10 cellular contexts compared by ENCODE assay signal in the genomic region with DNA sequence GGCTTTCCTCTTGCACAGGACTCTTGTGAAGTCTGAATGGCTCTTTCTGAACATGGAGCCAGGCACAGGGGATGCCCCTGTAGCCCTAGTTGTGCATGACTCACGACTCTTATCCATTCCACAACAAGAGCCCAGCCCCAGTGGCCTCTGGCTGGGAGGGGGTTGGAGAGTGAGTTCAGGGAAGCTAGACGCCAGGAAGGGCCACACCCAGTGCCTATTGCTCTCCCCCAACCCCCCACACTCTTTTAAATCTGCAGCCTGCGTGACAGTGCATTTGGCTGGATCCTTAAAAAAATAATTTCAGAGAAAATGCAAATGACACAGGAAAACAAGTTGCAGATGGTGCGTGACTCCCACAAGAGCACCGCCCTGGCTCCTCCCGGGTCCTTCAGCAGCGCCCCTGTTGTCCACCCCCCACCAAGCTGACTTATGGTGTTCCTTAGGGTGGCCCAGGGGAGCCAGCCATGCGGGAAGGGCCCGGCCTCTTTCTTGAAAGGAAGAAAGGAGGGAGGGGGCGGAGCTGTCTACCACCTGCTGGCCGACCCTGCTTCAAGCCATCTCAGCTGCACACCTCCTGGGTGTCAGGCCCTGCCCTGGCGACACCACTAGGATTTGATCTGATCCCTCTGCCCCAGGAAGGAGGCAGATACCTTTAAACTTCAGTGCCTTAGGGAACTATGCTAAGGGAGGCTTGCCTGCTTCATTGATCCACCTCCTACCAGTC.
A peak's percentile ranks its signal among the peaks of the same experiment; 100 is the strongest.
DNase-seq lines count a peak whose midpoint lies in the region; ATAC-seq and TF ChIP-seq lines count a peak whose summit lies in the region.
"Had no signal": no experiment of that assay in that cellular context is flagged by ENCODE, and none has a peak within 500 bp of the region (broad histone marks: within the 10 kb centered on the region; RNA-seq: fewer than 3 reads in every experiment).

No MANE protein-coding gene starts in this region.

- no peak for TF ChIP-seq POLR2A in esophagus squamous epithelium (IDR thresholded peaks at IDR 0.05)

- intact Hi-C loops in esophagus squamous epithelium (cut with DNase I), result no loop called here
- intact Hi-C loops in activated CD4-positive, alpha-beta memory T cell treated with anti-CD3 and anti-CD28 coated beads for 36 hours (cut with micrococcal nuclease), result no loop called here

- no peak for TF ChIP-seq CTCF in esophagus squamous epithelium (IDR thresholded peaks at IDR 0.05)
- TF ChIP-seq CTCF in omental fat pad (IDR thresholded peaks at IDR 0.05), result no peak

- no peaks in the 10 kb centered on the region for H3K9me3 Mint-ChIP-seq in activated CD4-positive, alpha-beta memory T cell treated with anti-CD3 and anti-CD28 coated beads for 36 hours

- WGBS in esophagus squamous epithelium, 2 donors, result 10 to 17% methylated on average over 6 to 10 of the region's 12 CpGs

- POLR2A ChIA-PET in activated CD4-positive, alpha-beta memory T cell treated with anti-CD3 and anti-CD28 coated beads for 36 hours (lab: Charles Lee), result no interaction called here

- peak overlapping the region in 1 of 4 donors; percentile 23 for H3K4me3 ChIP-seq in esophagus squamous epithelium
- H3K4me3 ChIP-seq: cardiac muscle cell had no signal

- H3K4me1 ChIP-seq in esophagus squamous epithelium, result peaks cover 12 to 35% (median 23%) of the 10 kb centered on the region in 3 donors

- ATAC-seq in omental fat pad (ENCODE audit: low FRiP score) (peak; percentile 84), GM21360 (IDR thresholded peaks at IDR 0.05; ENCODE audit: unreplicated experiment) (no peak), GM19397 (IDR thresholded peaks at IDR 0.05; ENCODE audit: unreplicated experiment) (no peak)

- H3K27ac Mint-ChIP-seq in activated CD4-positive, alpha-beta memory T cell treated with anti-CD3 and anti-CD28 coated beads for 36 hours, result no peak overlapping the region

- H3K36me3 ChIP-seq in esophagus squamous epithelium, result no peaks in the 10 kb centered on the region
- H3K36me3 ChIP-seq: cardiac muscle cell had no signal

- H3K4me1 Mint-ChIP-seq in activated CD4-positive, alpha-beta memory T cell treated with anti-CD3 and anti-CD28 coated beads for 36 hours (ENCODE audit: low read depth), result no peaks in the 10 kb centered on the region

- peaks cover 12% of the 10 kb centered on the region for H3K27me3 Mint-ChIP-seq in activated CD4-positive, alpha-beta memory T cell treated with anti-CD3 and anti-CD28 coated beads for 36 hours

- no peaks in the 10 kb centered on the region for H3K27me3 ChIP-seq in esophagus squamous epithelium
- H3K27me3 ChIP-seq: cardiac muscle cell had no signal

- DNase-seq in CD1c-positive myeloid dendritic cell (ENCODE audit: extremely low spot score) (peak; percentile 46), NOMO-1 (lab: John Stamatoyannopoulos, UW; ENCODE audit: unreplicated experiment in 2 of 2) (peak; percentile 63 to 67), esophagus squamous epithelium (lab: John Stamatoyannopoulos, UW) (peak; percentile 26), omental fat pad (ENCODE audit: low spot score) (no peak), SKM-1 treated with dmso at 0.1 percent for 144 hours (lab: John Stamatoyannopoulos, UW; ENCODE audit: unreplicated experiment) (no peak)
- DNase-seq in activated CD4-positive, alpha-beta memory T cell treated with anti-CD3 and anti-CD28 coated beads for 36 hours, result no peak
- DNase-seq: NCI-H1436 treated with DMSO at 0.1 percent for 48 hours had no signal

- H3K9me3 ChIP-seq in esophagus squamous epithelium, result no peaks in the 10 kb centered on the region

- no peaks in the 10 kb centered on the region for H3K36me3 Mint-ChIP-seq in activated CD4-positive, alpha-beta memory T cell treated with anti-CD3 and anti-CD28 coated beads for 36 hours

- peak overlapping the region; percentile 15 to 87 (median 76) for H3K27ac ChIP-seq in esophagus squamous epithelium
- H3K27ac ChIP-seq: cardiac muscle cell had no signal

- CTCF ChIA-PET in activated CD4-positive, alpha-beta memory T cell treated with anti-CD3 and anti-CD28 coated beads for 36 hours (lab: Charles Lee), result no interaction called here

- H3K4me3 Mint-ChIP-seq in activated CD4-positive, alpha-beta memory T cell treated with anti-CD3 and anti-CD28 coated beads for 36 hours, result no peak overlapping the region

Comparison
In these comparisons a context has a peak if more than half of its experiments do, and no peak if none do; other contexts are left out.
1. DNase-seq: peak in CD1c-positive myeloid dendritic cell (single experiment), NOMO-1 (2 of 2) and esophagus squamous epithelium (single experiment); none in omental fat pad (single experiment), SKM-1 treated with dmso at 0.1 percent for 144 hours (single experiment) and activated CD4-positive, alpha-beta memory T cell treated with anti-CD3 and anti-CD28 coated beads for 36 hours (single experiment).